In genomic region chr2:190533968-190534309, GRCh38 we compare ENCODE assay signal across 8 cellular contexts. TPM values are rescaled to one million over a fixed set of nuclear protein-coding genes. Genes with fewer than 3 reads are reported as not detected.
DNase-seq lines count a peak whose midpoint lies in the region; ATAC-seq, FAIRE-seq and TF ChIP-seq lines count a peak whose summit lies in the region.

No MANE protein-coding gene starts in this region.

- CTCF ChIA-PET in CD8-positive, alpha-beta T cell (lab: Charles Lee) = interaction anchor here (0.9 to 2.1 kb wide), 6 partner anchors 14 to 214 kb away, joined by 3 to 8 read pairs (median 4); partner anchors contain the start of gene HIBCH
- CTCF ChIA-PET in HEK293 (lab: Yijun Ruan, JAX) = interaction anchor here (0.6 kb wide), 3 partner anchors 121 to 987 kb away, joined by 3 to 4 read pairs (median 3); no protein-coding TSS in a partner anchor
- CTCF ChIA-PET in PC-3 (lab: Charles Lee) = no interaction called here

- H3K9ac ChIP-seq in PC-3 (ENCODE audit: low read length) (peak overlapping the region; percentile 93), kidney (ENCODE audit: low read length in 2 of 2) (peak overlapping the region; percentile 90 to 91)

- TSS peak; percentile 84 for BruUV-seq in PC-3 (replicated peaks; lab: Mats Ljungman, UMichigan)

- peak overlapping the region; percentile 96 for H3K4me3 Mint-ChIP-seq in CD8-positive, alpha-beta T cell

- H3K4me1 ChIP-seq in CD8-positive, alpha-beta T cell (ENCODE audit: insufficient read depth, low read length) = peaks cover 39% of the 10 kb centered on the region
- no peaks in the 10 kb centered on the region for H3K4me1 ChIP-seq in HEK293 (ENCODE audit: control insufficient read depth, insufficient read depth, low read length)
- H3K4me1 ChIP-seq in PC-3 (ENCODE audit: insufficient read depth, low read length) = peaks cover 14% of the 10 kb centered on the region
- no peaks in the 10 kb centered on the region for H3K4me1 ChIP-seq in kidney (ENCODE audit: control insufficient read depth in 1 of 2, insufficient read depth in 1 of 2, low read depth in 1 of 2, low read length in 2 of 2)

- no peaks in the 10 kb centered on the region for H4K20me1 ChIP-seq in PC-3 (ENCODE audit: low read length)

- ATAC-seq in CD8-positive, alpha-beta T cell = peak; percentile 57
- ATAC-seq in PC-3 = no peak; the same call in 1 of the 2 replicates

- H3K4me3 ChIP-seq in CD8-positive, alpha-beta T cell (ENCODE audit: low read depth, low read length) = peak overlapping the region; percentile 73
- H3K4me3 ChIP-seq in HEK293 (ENCODE audit: low read depth, low read length) = peak overlapping the region; percentile 67
- H3K4me3 ChIP-seq in PC-3 (ENCODE audit: low read length) = peak overlapping the region; percentile 91
- peak overlapping the region; percentile 86 to 87 for H3K4me3 ChIP-seq in kidney (ENCODE audit: low read length in 2 of 2)

- peak overlapping the region; percentile 92 for H3K4me2 ChIP-seq in PC-3 (ENCODE audit: low read length)

- WGBS in adipose tissue, 3 donors = 3 to 7% (median 3%) methylated on average over 13 of the region's 13 CpGs

- H3K27me3 Mint-ChIP-seq in CD8-positive, alpha-beta T cell (ENCODE audit: low read depth) = no peaks in the 10 kb centered on the region

- H3K27me3 ChIP-seq in CD8-positive, alpha-beta T cell (ENCODE audit: insufficient read depth, low read length) = no peaks in the 10 kb centered on the region
- no peaks in the 10 kb centered on the region for H3K27me3 ChIP-seq in PC-3 (ENCODE audit: low read length)

- no peaks in the 10 kb centered on the region for H3K36me3 ChIP-seq in CD8-positive, alpha-beta T cell (ENCODE audit: insufficient read depth, low read length)
- peaks cover 0 to 6% of the 10 kb centered on the region in 2 experiments; a peak in 1 of 3 replicates for H3K36me3 ChIP-seq in HEK293 (ENCODE audit: control insufficient read depth in 2 of 2, insufficient read depth in 1 of 2, low read length in 2 of 2)
- peaks cover 2% of the 10 kb centered on the region; the same call in 1 of the 2 replicates for H3K36me3 ChIP-seq in PC-3 (ENCODE audit: low read depth, low read length)
- no peaks in the 10 kb centered on the region for H3K36me3 ChIP-seq in kidney (ENCODE audit: control insufficient read depth in 1 of 2, insufficient read depth in 2 of 2, low read length in 2 of 2)

- intact Hi-C loops in CD8-positive, alpha-beta T cell (cut with DNase I, micrococcal nuclease) = loop anchor here (1.0 to 10.0 kb wide), 18 partner anchors 12 to 1089 kb away; partner anchors contain the start of genes MFSD6 (in 2 of the 2), ANKAR (in 1 of the 2), GLS (in 1 of the 2) and HIBCH (in 1 of the 2)
- intact Hi-C loops in PC-3 (cut with micrococcal nuclease) = loop anchor here (2.0 to 10.0 kb wide), 2 partner anchors 37 to 231 kb away; no protein-coding TSS in a partner anchor
- intact Hi-C loops in kidney (cut with DNase I) = loop anchor here (10.0 kb wide), 1 partner anchor 121 kb away; no protein-coding TSS in a partner anchor

- H3K4me1 Mint-ChIP-seq in CD8-positive, alpha-beta T cell (ENCODE audit: low read depth) = peaks cover 70% of the 10 kb centered on the region

- H3K27ac ChIP-seq in CD8-positive, alpha-beta T cell (ENCODE audit: low read depth, low read length) = peak overlapping the region; percentile 92
- H3K27ac ChIP-seq in HEK293 (ENCODE audit: extremely low read depth, low read depth, low read length) = peak overlapping the region; percentile 89
- H3K27ac ChIP-seq in PC-3 (ENCODE audit: low read length) = peak overlapping the region; percentile 73
- H3K27ac ChIP-seq in adipose tissue (ENCODE audit: low read depth, low read length) = peak overlapping the region; percentile 87
- peak overlapping the region; percentile 84 to 89 for H3K27ac ChIP-seq in kidney (ENCODE audit: low read depth in 2 of 2, low read length in 2 of 2)

- FAIRE-seq in kidney (lab: Jason Lieb, UNC) (no peak), GM12892 (lab: Jason Lieb, UNC) (no peak)

- POLR2A ChIA-PET in CD8-positive, alpha-beta T cell (lab: Charles Lee) = interaction anchor here (0.6 to 3.3 kb wide), 26 partner anchors 10 to 347 kb away, joined by 3 to 42 read pairs (median 3); partner anchors contain the start of genes GLS, HIBCH, INPP1 and MFSD6
- POLR2A ChIA-PET in HEK293 (lab: Yijun Ruan, JAX) = interaction anchor here (0.6 to 1.3 kb wide), 3 partner anchors 11 to 34 kb away, joined by 3 read pairs; no protein-coding TSS in a partner anchor
- POLR2A ChIA-PET in PC-3 (lab: Charles Lee; ENCODE audit: unreplicated experiment) = interaction anchor here (0.6 kb wide), 1 partner anchor 146 kb away, joined by 4 read pairs; no protein-coding TSS in a partner anchor

- H3K9me2 ChIP-seq in PC-3 (replicated peaks; ENCODE audit: low read length) = no peaks in the 10 kb centered on the region

- TF ChIP-seq POLR2A in GM12892 (IDR thresholded peaks at IDR 0.05; ENCODE audit: low read depth, low read length) = no peak

- H2AFZ ChIP-seq in PC-3 (ENCODE audit: low read length) = peak overlapping the region; percentile 95

- peak overlapping the region; percentile 100 for H3K27ac Mint-ChIP-seq in CD8-positive, alpha-beta T cell

- H3K36me3 Mint-ChIP-seq in CD8-positive, alpha-beta T cell = peaks cover 26% of the 10 kb centered on the region

- H3K79me2 ChIP-seq in PC-3 (ENCODE audit: low read length) = peaks cover 15% of the 10 kb centered on the region

- no peaks in the 10 kb centered on the region for H3K9me3 ChIP-seq in CD8-positive, alpha-beta T cell (ENCODE audit: low read length)
- H3K9me3 ChIP-seq in HEK293 (ENCODE audit: control insufficient read depth, insufficient read depth, low read depth, low read length) (no peaks in the 10 kb centered on the region), PC-3 (ENCODE audit: low read length) (peaks cover 5% of the 10 kb centered on the region), kidney (ENCODE audit: control insufficient read depth in 1 of 2, low read length in 2 of 2) (peaks cover 0 to 6% of the 10 kb centered on the region in 2 donors)

- H3K9me3 Mint-ChIP-seq in CD8-positive, alpha-beta T cell = peaks cover 16% of the 10 kb centered on the region

- DNase-seq in CD8-positive, alpha-beta T cell = peak in 6 of 7 experiments; percentile 19 to 76 (median 59)
- DNase-seq in PC-3 (no peak), kidney (no peak), midbrain (lab: John Stamatoyannopoulos, UW) (no peak), GM12892 (ENCODE audit: insufficient read length) (no peak)
- DNase-seq in stimulated activated CD4-positive, alpha-beta T cell treated with anti-CD3 and anti-CD28 coated beads, TNF-alpha, amount 100 ng/mL, for 24 hours (ENCODE audit: low read depth in 3 of 3) = peak; percentile 12 to 40 (median 15)

- no peaks in the 10 kb centered on the region for H3F3A ChIP-seq in PC-3 (ENCODE audit: low read length, unreplicated experiment)

- TF ChIP-seq CTCF in CD8-positive, alpha-beta T cell (IDR thresholded peaks at IDR 0.05) = no peak
- TF ChIP-seq CTCF in HEK293 (tag by site-specific recombination; IDR thresholded peaks at IDR 0.05) = no peak
- no peak for TF ChIP-seq CTCF in PC-3 (conservative IDR thresholded peaks at IDR 0.05; ENCODE audit: low read depth, low read length)
- no peak for TF ChIP-seq CTCF in kidney (IDR thresholded peaks at IDR 0.05; ENCODE audit: borderline replicate concordance, extremely low read depth, insufficient read depth)

TF ChIP-seq in HEK293, 187 proteins besides CTCF, POLR2A, EP300 and RAD21 (continues in another document):
- TF ChIP-seq ZNF221 (tag by site-specific recombination; IDR thresholded peaks at IDR 0.05; ENCODE audit: borderline replicate concordance) (no peak), ZNF830 (tag by site-specific recombination; IDR thresholded peaks at IDR 0.05; ENCODE audit: low read depth) (no peak), AEBP2 (tag by site-specific recombination; IDR thresholded peaks at IDR 0.05; ENCODE audit: borderline replicate concordance) (no peak), ZNF10 (tag by site-specific recombination; IDR thresholded peaks at IDR 0.05) (no peak), ZNF768 (tag by site-specific recombination; IDR thresholded peaks at IDR 0.05) (peak; percentile 65; the same call in 1 of the 2 replicates), ZBTB21 (tag by site-specific recombination; IDR thresholded peaks at IDR 0.05) (no peak), ZFHX2 (tag by site-specific recombination; conservative IDR thresholded peaks at IDR 0.05) (no peak), KLF7 (tag by site-specific recombination; IDR thresholded peaks at IDR 0.05; ENCODE audit: borderline replicate concordance) (no peak), ZNF335 (tag by site-specific recombination; conservative IDR thresholded peaks at IDR 0.05) (peak; percentile 39; the same call in 1 of the 2 replicates), ZNF521 (tag by site-specific recombination; IDR thresholded peaks at IDR 0.05) (no peak)
- TF ChIP-seq, protein P1, sequence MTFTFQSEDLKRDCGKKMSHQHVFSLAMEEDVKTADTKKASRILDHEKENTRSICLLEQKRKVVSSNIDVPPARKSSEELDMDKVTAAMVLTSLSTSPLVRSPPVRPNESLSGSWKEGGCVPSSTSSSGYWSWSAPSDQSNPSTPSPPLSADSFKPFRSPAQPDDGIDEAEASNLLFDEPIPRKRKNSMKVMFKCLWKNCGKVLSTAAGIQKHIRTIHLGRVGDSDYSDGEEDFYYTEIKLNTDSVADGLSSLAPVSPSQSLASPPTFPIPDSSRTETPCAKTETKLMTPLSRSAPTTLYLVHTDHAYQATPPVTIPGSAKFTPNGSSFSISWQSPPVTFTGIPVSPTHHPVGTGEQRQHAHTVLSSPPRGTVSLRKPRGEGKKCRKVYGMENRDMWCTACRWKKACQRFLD (tag by site-specific recombination; IDR thresholded peaks at IDR 0.05) = no peak

RNA-seq across cellular contexts. Expression of gene NEMP2, which starts 0.6 kb away (rescaled TPM):
- total RNA-seq in CD8-positive, alpha-beta T cell = 1 to 10 TPM; 7.2 to 7.8 TPM
- total RNA-seq in PC-3 (2014; rRNA removed) (2.5 and 3.8 TPM in 2 replicates), kidney (5.2 TPM)
- polyA plus RNA-seq in adipose tissue (1 to 10 TPM in 1 of 3 donors, under 1 TPM in 2; 0.43 to 1.7 (median 0.90) TPM), kidney (ENCODE audit: insufficient read depth, low read depth, low replicate concordance) (2.3 TPM)
- polyA plus RNA-seq in GM12892 (2012; ENCODE audit: missing spikeins) = 8.1 TPM

Comparison
In these comparisons a context has a peak if more than half of its experiments do, and no peak if none do; other contexts are left out.
1. DNase-seq: peak in CD8-positive, alpha-beta T cell (6 of 7) and stimulated activated CD4-positive, alpha-beta T cell treated with anti-CD3 and anti-CD28 coated beads, TNF-alpha, amount 100 ng/mL, for 24 hours (3 of 3); none in PC-3 (single experiment), kidney (single experiment), midbrain (single experiment) and GM12892 (single experiment).
2. Peak in every context shown above with its lines, with median percentiles within 50 percentile points of each other: H3K27ac ChIP-seq and H3K4me3 ChIP-seq.